ENCODE assay signal across 8 cellular contexts in genomic region chr19:11693505-11694499, GRCh38. TPM values are rescaled to one million over a fixed set of nuclear protein-coding genes. Genes with fewer than 3 reads are reported as not detected.
DNase-seq lines count a peak whose midpoint lies in the region; ATAC-seq and TF ChIP-seq lines count a peak whose summit lies in the region.

No MANE protein-coding gene starts in this region.

- H3K27me3 Mint-ChIP-seq in CD4-positive, alpha-beta T cell = peaks cover 45% of the 10 kb centered on the region
- H3K27me3 Mint-ChIP-seq in endothelial cell (ENCODE audit: unreplicated experiment) = peaks cover 4% of the 10 kb centered on the region

- H3K9ac ChIP-seq in neural cell (ENCODE audit: low read length) = peak overlapping the region; percentile 50

- DNase-seq in CD4-positive, alpha-beta T cell = no peak
- DNase-seq in RWPE1 (ENCODE audit: low spot score) (peak; percentile 57), endothelial cell (ENCODE audit: low spot score) (no peak), head of caudate nucleus (no peak), GM19238 (ENCODE audit: insufficient read length, low spot score) (no peak)

- H3K4me3 Mint-ChIP-seq in CD4-positive, alpha-beta T cell = peak overlapping the region; percentile 70
- peak overlapping the region; percentile 79 for H3K4me3 Mint-ChIP-seq in endothelial cell (ENCODE audit: unreplicated experiment)

- H3K9me2 ChIP-seq in neural cell (ENCODE audit: insufficient read depth, low read length) = no peaks in the 10 kb centered on the region

- H3K36me3 Mint-ChIP-seq in CD4-positive, alpha-beta T cell (ENCODE audit: low read depth) = no peaks in the 10 kb centered on the region
- peaks cover 4% of the 10 kb centered on the region for H3K36me3 Mint-ChIP-seq in endothelial cell (ENCODE audit: low read depth, unreplicated experiment)

- H3F3A ChIP-seq in neural cell (ENCODE audit: insufficient read depth, low read length, poor library complexity, severe bottlenecking) = no peaks in the 10 kb centered on the region

- H3K4me3 ChIP-seq in HEK293 (ENCODE audit: low read depth, low read length) = peak overlapping the region; percentile 84
- H3K4me3 ChIP-seq in neural cell (ENCODE audit: low read length) = peak overlapping the region; percentile 87

- TF ChIP-seq CTCF in CD4-positive, alpha-beta T cell (IDR thresholded peaks at IDR 0.05) = no peak
- TF ChIP-seq CTCF in HEK293 (tag by site-specific recombination; IDR thresholded peaks at IDR 0.05) (no peak), RWPE1 (conservative IDR thresholded peaks at IDR 0.05; ENCODE audit: low read depth) (no peak), endothelial cell (IDR thresholded peaks at IDR 0.05; ENCODE audit: unreplicated experiment) (no peak), neural cell (IDR thresholded peaks at IDR 0.05; ENCODE audit: poor library complexity, severe bottlenecking) (peak; percentile 43)

- no peak for TF ChIP-seq EP300 in neural cell (conservative IDR thresholded peaks at IDR 0.05; ENCODE audit: poor library complexity, severe bottlenecking)

- H2AFZ ChIP-seq in neural cell (ENCODE audit: low read depth, low read length) = no peak overlapping the region

- no peaks in the 10 kb centered on the region for H3K79me2 ChIP-seq in neural cell (replicated peaks; ENCODE audit: insufficient read depth, low read length)

- no peaks in the 10 kb centered on the region for H4K20me1 ChIP-seq in neural cell (ENCODE audit: insufficient read depth)

- no peak overlapping the region for H3K27ac ChIP-seq in CD4-positive, alpha-beta T cell (ENCODE audit: low read depth, low read length)
- H3K27ac ChIP-seq in HEK293 (ENCODE audit: extremely low read depth, low read depth, low read length) (peak overlapping the region; percentile 74; the same call in 1 of the 2 replicates), RWPE1 (peak overlapping the region; percentile 79), neural cell (ENCODE audit: low read length) (no peak overlapping the region)

- POLR2A ChIA-PET in CD4-positive, alpha-beta T cell (lab: Charles Lee) = no interaction called here
- POLR2A ChIA-PET in HEK293 (lab: Yijun Ruan, JAX) = interaction anchor here (0.5 to 1.6 kb wide), 13 partner anchors 10 to 802 kb away, joined by 3 to 18 read pairs (median 3); partner anchors contain the start of genes ZNF439, ZNF440, ZNF441 and ZNF823
- POLR2A ChIA-PET in RWPE1 (lab: Yijun Ruan, JAX; ENCODE audit: low non-redundant PET) = interaction anchor here (0.6 kb wide), 1 partner anchor 446 kb away, joined by 5 read pairs; no protein-coding TSS in a partner anchor

- no peak for ATAC-seq in CD4-positive, alpha-beta T cell (ENCODE audit: poor library complexity)
- no peak for ATAC-seq in GM19324 (IDR thresholded peaks at IDR 0.05; ENCODE audit: low FRiP score, unreplicated experiment)

- H3K4me2 ChIP-seq in neural cell (ENCODE audit: low read length) = peak overlapping the region; percentile 76

- intact Hi-C loops in CD4-positive, alpha-beta T cell (cut with DNase I, micrococcal nuclease) = no loop called here
- intact Hi-C loops in head of caudate nucleus (cut with DNase I) = loop anchor here (10.0 kb wide), 1 partner anchor 71 kb away; the partner anchor contains the start of gene ZNF441

- no peaks in the 10 kb centered on the region for H3K9me3 Mint-ChIP-seq in CD4-positive, alpha-beta T cell
- H3K9me3 Mint-ChIP-seq in endothelial cell (ENCODE audit: unreplicated experiment) = no peaks in the 10 kb centered on the region

- TF ChIP-seq RAD21 in neural cell (conservative IDR thresholded peaks at IDR 0.05) = no peak

- no peaks in the 10 kb centered on the region for H3K4me1 ChIP-seq in HEK293 (ENCODE audit: control insufficient read depth, insufficient read depth, low read length)

- CTCF ChIA-PET in CD4-positive, alpha-beta T cell (lab: Charles Lee) = no interaction called here
- CTCF ChIA-PET in HEK293 (lab: Yijun Ruan, JAX) (interaction anchor here (0.7 to 1.3 kb wide), 2 partner anchors 104 to 139 kb away, joined by 3 to 5 read pairs; no protein-coding TSS in a partner anchor), RWPE1 (lab: Yijun Ruan, JAX) (interaction anchor here (0.6 kb wide), 1 partner anchor 77 kb away, joined by 3 read pairs; no protein-coding TSS in a partner anchor)

- peaks cover 0 to 8% of the 10 kb centered on the region in 2 experiments; a peak in 2 of 3 replicates for H3K36me3 ChIP-seq in HEK293 (ENCODE audit: control insufficient read depth in 2 of 2, insufficient read depth in 1 of 2, low read length in 2 of 2)
- H3K36me3 ChIP-seq in neural cell (ENCODE audit: insufficient read depth, low read length) = no peaks in the 10 kb centered on the region

- peaks cover 32% of the 10 kb centered on the region for H3K27me3 ChIP-seq in CD4-positive, alpha-beta T cell (ENCODE audit: control insufficient read depth, insufficient read depth, low read length)
- H3K27me3 ChIP-seq in neural cell (ENCODE audit: insufficient read depth, low read depth, low read length) = no peaks in the 10 kb centered on the region

- H3K9me3 ChIP-seq in CD4-positive, alpha-beta T cell (ENCODE audit: control insufficient read depth, low read length) = no peaks in the 10 kb centered on the region
- no peaks in the 10 kb centered on the region for H3K9me3 ChIP-seq in HEK293 (ENCODE audit: control insufficient read depth, insufficient read depth, low read depth, low read length)
- H3K9me3 ChIP-seq in neural cell (ENCODE audit: low read length) = no peaks in the 10 kb centered on the region

- H3K27ac Mint-ChIP-seq in CD4-positive, alpha-beta T cell = no peak overlapping the region
- H3K27ac Mint-ChIP-seq in endothelial cell (ENCODE audit: unreplicated experiment) = no peak overlapping the region

- peaks cover 16% of the 10 kb centered on the region for H3K4me1 Mint-ChIP-seq in CD4-positive, alpha-beta T cell (ENCODE audit: low read depth)
- peaks cover 4% of the 10 kb centered on the region for H3K4me1 Mint-ChIP-seq in endothelial cell (ENCODE audit: unreplicated experiment)

TF ChIP-seq in HEK293, 187 proteins besides CTCF, POLR2A, EP300 and RAD21 (continues in another document):
- TF ChIP-seq EGR2 (tag by site-specific recombination; IDR thresholded peaks at IDR 0.05; ENCODE audit: low read depth) (no peak), MZF1 (tag by site-specific recombination; IDR thresholded peaks at IDR 0.05; ENCODE audit: borderline replicate concordance) (peak; percentile 97), ZNF19 (tag by site-specific recombination; IDR thresholded peaks at IDR 0.05; ENCODE audit: low read depth) (no peak), ZFP69B (tag by site-specific recombination; IDR thresholded peaks at IDR 0.05) (peak; percentile 55), ZNF488 (tag by site-specific recombination; IDR thresholded peaks at IDR 0.05) (no peak), ZNF660 (tag by site-specific recombination; IDR thresholded peaks at IDR 0.05) (no peak), ZNF776 (tag by site-specific recombination; IDR thresholded peaks at IDR 0.05; ENCODE audit: borderline replicate concordance) (no peak), ZSCAN4 (tag by site-specific recombination; IDR thresholded peaks at IDR 0.05) (no peak)

TF ChIP-seq in neural cell, 6 proteins besides CTCF, POLR2A, EP300 and RAD21:
- TF ChIP-seq POLR2AphosphoS5 (IDR thresholded peaks at IDR 0.05) (no peak), TAF1 (IDR thresholded peaks at IDR 0.05; ENCODE audit: low read depth) (no peak), SMC3 (conservative IDR thresholded peaks at IDR 0.05; ENCODE audit: poor library complexity) (no peak), EZH2 (IDR thresholded peaks at IDR 0.05; ENCODE audit: borderline replicate concordance, insufficient read depth, low read length, poor library complexity, severe bottlenecking) (no peak), MXI1 (conservative IDR thresholded peaks at IDR 0.05; ENCODE audit: poor library complexity, severe bottlenecking) (no peak), REST (IDR thresholded peaks at IDR 0.05; ENCODE audit: borderline replicate concordance) (no peak)

RNA-seq across cellular contexts. Expression of gene ZNF823, which starts 44.9 kb away (rescaled TPM):
- total RNA-seq in CD4-positive, alpha-beta T cell = 1 to 10 TPM; 1.7 to 2.2 TPM
- 6.7 TPM for total RNA-seq in endothelial cell (ENCODE audit: unreplicated experiment)
- polyA plus RNA-seq in neural cell = 7.8 and 13.6 TPM in 2 replicates
- polyA minus RNA-seq in neural cell = 27.0 and 35.5 TPM in 2 replicates

Comparison
In these comparisons a context has a peak if more than half of its experiments do, and no peak if none do; other contexts are left out.
1. H3K27ac ChIP-seq: peak in HEK293 (single experiment) and RWPE1 (single experiment); none in CD4-positive, alpha-beta T cell (single experiment) and neural cell (single experiment).